8 cellular contexts compared by ENCODE assay signal in the genomic region with DNA sequence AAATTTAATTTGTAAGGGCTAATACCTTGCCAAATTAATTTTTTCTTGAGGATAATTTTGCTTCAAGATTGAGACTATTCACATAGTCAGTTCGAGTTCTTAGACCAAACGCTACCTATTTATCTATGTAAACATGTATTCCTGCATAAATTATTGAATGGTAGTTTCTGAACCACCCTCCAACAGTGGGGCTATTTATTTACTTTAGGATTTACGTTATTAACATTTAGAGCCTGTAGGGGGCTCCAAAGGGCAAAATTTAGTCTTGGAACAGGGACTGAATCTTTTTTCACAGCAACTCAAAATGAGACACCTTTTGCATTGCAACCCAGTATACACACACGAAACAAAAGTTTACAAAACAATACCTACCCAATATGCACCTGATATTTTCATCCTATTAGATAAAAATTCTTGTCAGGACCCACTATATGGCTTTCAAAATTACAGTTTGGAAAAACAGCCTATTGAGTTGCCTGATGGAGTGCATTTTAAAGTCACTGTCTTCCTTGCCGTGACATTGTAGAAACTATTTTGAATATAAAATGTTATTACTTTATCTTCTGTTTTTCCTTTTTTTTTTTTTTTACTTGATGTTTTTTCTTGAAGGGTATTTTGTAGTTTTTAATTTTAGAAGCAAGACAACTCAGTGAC. TPM values are rescaled to one million over a fixed set of nuclear protein-coding genes. Genes with fewer than 3 reads are reported as not detected.
DNase-seq lines count a peak whose midpoint lies in the region; FAIRE-seq and TF ChIP-seq lines count a peak whose summit lies in the region.

No MANE protein-coding gene starts in this region.

- in situ Hi-C loops in GM23248 (cut with MboI), result loop anchor here (10.0 kb wide), 1 partner anchor 133 kb away; no protein-coding TSS in a partner anchor

- peaks cover 11% of the 10 kb centered on the region; the same call in 1 of the 2 replicates for H3K36me3 ChIP-seq in GM23248 (ENCODE audit: low read depth)
- no peaks in the 10 kb centered on the region for H3K36me3 ChIP-seq in parathyroid adenoma (ENCODE audit: control insufficient read depth, insufficient read depth, low read length)

- no peaks in the 10 kb centered on the region for H3K9me2 ChIP-seq in GM23248 (ENCODE audit: insufficient read depth)

- no peaks in the 10 kb centered on the region for H3K9me3 ChIP-seq in GM23248 (ENCODE audit: low read depth)
- H3K9me3 ChIP-seq in parathyroid adenoma (ENCODE audit: control insufficient read depth, low read length), result no peaks in the 10 kb centered on the region

- H3K27me3 ChIP-seq in GM23248 (replicated peaks; ENCODE audit: insufficient read depth) (no peaks in the 10 kb centered on the region), parathyroid adenoma (ENCODE audit: control insufficient read depth, insufficient read depth, low read length) (no peaks in the 10 kb centered on the region)

- H3K4me2 ChIP-seq in GM23248 (ENCODE audit: unreplicated experiment) (no peak overlapping the region), parathyroid adenoma (ENCODE audit: low read length) (no peak overlapping the region)

- H3K4me1 ChIP-seq in GM23248 (ENCODE audit: insufficient read depth), result no peaks in the 10 kb centered on the region
- peaks cover 5% of the 10 kb centered on the region for H3K4me1 ChIP-seq in parathyroid adenoma

- FAIRE-seq in A204.1 (lab: Jason Lieb, UNC) (peak; percentile 94), G401.6 (lab: Jason Lieb, UNC) (peak; percentile 97)

- H2AFZ ChIP-seq in GM23248 (no peak overlapping the region), parathyroid adenoma (no peak overlapping the region)

- 13 to 15% methylated on average over 5 of the region's 5 CpGs for WGBS in GM23248 (ENCODE audit: low coverage in 1 of 2, low lambda C conversion rate in 2 of 2, missing lambda C conversion rate in 2 of 2), 2 experiments

- H3K4me3 ChIP-seq in GM23248, result no peak overlapping the region
- H3K4me3 ChIP-seq in fibroblast of pulmonary artery (replicated peaks; ENCODE audit: low read depth, low read length), result no peak overlapping the region
- H3K4me3 ChIP-seq in parathyroid adenoma (ENCODE audit: low read depth, low read length), result no peak overlapping the region

- DNase-seq in GM23248, result peak; percentile 65
- DNase-seq in LoVo (ENCODE audit: low spot score), result peak; percentile 56
- DNase-seq in SKM-1 (lab: John Stamatoyannopoulos, UW; ENCODE audit: unreplicated experiment), result peak; percentile 36
- peak; percentile 68 for DNase-seq in fibroblast of pulmonary artery (ENCODE audit: low read depth)
- DNase-seq in NK-92 (lab: John Stamatoyannopoulos, UW; ENCODE audit: unreplicated experiment), result no peak

- peak; percentile 68 for TF ChIP-seq CTCF in fibroblast of pulmonary artery (IDR thresholded peaks at IDR 0.05; ENCODE audit: low read length, missing control alignments)
- TF ChIP-seq CTCF in parathyroid adenoma (IDR thresholded peaks at IDR 0.05), result peak; percentile 62

- H3F3A ChIP-seq in GM23248 (ENCODE audit: insufficient read depth), result no peaks in the 10 kb centered on the region

- no peaks in the 10 kb centered on the region for H4K20me1 ChIP-seq in GM23248 (ENCODE audit: insufficient read depth)

- no peak overlapping the region for H3K9ac ChIP-seq in GM23248
- H3K9ac ChIP-seq in parathyroid adenoma, result no peak overlapping the region

- no peaks in the 10 kb centered on the region for H3K79me2 ChIP-seq in GM23248 (ENCODE audit: insufficient read depth)
- H3K79me2 ChIP-seq in parathyroid adenoma, result no peaks in the 10 kb centered on the region

- no peak overlapping the region for H3K27ac ChIP-seq in GM23248
- no peak overlapping the region for H3K27ac ChIP-seq in parathyroid adenoma

RNA-seq across cellular contexts. Expression of gene POU4F3, which starts 47.1 kb away (rescaled TPM):
- 0.13 TPM in 1 of 2 replicates, not detected in the other for total RNA-seq in GM23248 (2014; rRNA removed; shearing (Covaris generic))
- polyA plus RNA-seq in GM23248 (2016; fragmentation: Nextera tagmentation; extraction: Ambion mirVana), result not detected in 2 replicates
